ENCODE assay signal across 26 cellular contexts in genomic region chr4:95153182-95153581, GRCh38.
"Had no signal": no experiment of that assay in that cellular context is flagged by ENCODE, and none has a peak within 500 bp of the region (broad histone marks: within the 10 kb centered on the region; RNA-seq: fewer than 3 reads in every experiment).

No MANE protein-coding gene starts in this region.

- H3K4me3 ChIP-seq: MG63, PC-9, SK-N-MC had no signal

- H3K27ac ChIP-seq: brain microvascular endothelial cell, PC-9, SK-N-MC, VCaP had no signal

- H3K9me3 ChIP-seq: MG63 had no signal

- H3K4me2 ChIP-seq: PC-9 had no signal

- H2AFZ ChIP-seq: PC-9 had no signal

- ATAC-seq: activated CD4-positive, alpha-beta T cell treated with anti-CD3 and anti-CD28 coated beads for 36 hours; activated T-helper 17 cell treated with anti-CD3 and anti-CD28 coated beads, Interleukin-2, amount 50 U/mL, for 72 hours; T-cell had no signal

- H3K27me3 ChIP-seq: brain microvascular endothelial cell, MG63 had no signal

- H3K36me3 ChIP-seq: brain microvascular endothelial cell, MG63 had no signal

- DNase-seq: activated CD4-positive, alpha-beta memory T cell treated with anti-CD3 and anti-CD28 coated beads, Interleukin-2, amount 10 ng/mL, durations not matched to agents 7 days and 5 days; activated CD4-positive, alpha-beta T cell treated with anti-CD3 and anti-CD28 coated beads for 36 hours; activated CD4-positive, alpha-beta T cell treated with anti-CD3 and anti-CD28 coated beads, Interleukin-2, amount 50 U/mL, for 1 hour; activated gamma-delta T cell; activated naive CD4-positive, alpha-beta T cell treated with anti-CD3 and anti-CD28 coated beads for 36 hours; activated T-cell treated with anti-CD3 and anti-CD28 coated beads for 4 hours; activated T-cell treated with anti-CD3 and anti-CD28 coated beads, Interleukin-2, amount 50 U/mL, for 48 hours; brain microvascular endothelial cell; cerebellar nuclear complex; MG63; MV-4-11; NCI-H1092 treated with DMSO at 0.1 percent for 48 hours; NCI-H1417 treated with DMSO at 0.1 percent for 48 hours; NCI-H1694; NCI-H2029; NCI-H345; NCI-H510A; NCI-H526 treated with DMSO at 0.1 percent for 48 hours; PC-9; SHP77 treated with DMSO at 0.1 percent for 48 hours; T-cell; T-helper 2 cell; T1000 had no signal
